In genomic region chr19:41029524-41030432, GRCh38 we compare ENCODE assay signal across 27 cellular contexts. TPM values are rescaled to one million over a fixed set of nuclear protein-coding genes. Genes with fewer than 3 reads are reported as not detected.
"Had no signal": no experiment of that assay in that cellular context is flagged by ENCODE, and none has a peak within 500 bp of the region (broad histone marks: within the 10 kb centered on the region; RNA-seq: fewer than 3 reads in every experiment).

No MANE protein-coding gene starts in this region.

- H3K4me3 ChIP-seq: ascending aorta, body of pancreas, Peyer's patch, SJSA1 had no signal

- H3K27ac ChIP-seq: ascending aorta, body of pancreas, Peyer's patch, RWPE1, SJSA1 had no signal

- H3K9me3 ChIP-seq: ascending aorta, body of pancreas, Peyer's patch, SJSA1 had no signal

- H3K36me3 ChIP-seq: ascending aorta, Peyer's patch, SJSA1 had no signal

- DNase-seq: activated CD4-positive, alpha-beta T cell treated with anti-CD3 and anti-CD28 coated beads, Interleukin-2, amount 10 ng/mL, durations not matched to agents 24 days and 14 days; activated CD4-positive, alpha-beta T cell treated with anti-CD3 and anti-CD28 coated beads, Interleukin-2, amount 50 U/mL, for 48 hours; activated CD4-positive, CD25-positive, alpha-beta regulatory T cell treated with anti-CD3 and anti-CD28 coated beads, Interleukin-2, amount 50 U/mL, for 72 hours; activated naive CD8-positive, alpha-beta T cell treated with anti-CD3 and anti-CD28 coated beads, Interleukin-2, amount 50 U/mL, for 24 hours; activated T-cell treated with anti-CD3 and anti-CD28 coated beads, Interleukin-2, amount 50 U/mL, for 72 hours; amniotic stem cell; body of pancreas; Kasumi-1; KBM-7; NCI-H1048; NCI-H1417; NCI-H2029 treated with DMSO at 0.1 percent for 48 hours; NCI-H345; NCI-H510A; NCI-H526 treated with DMSO at 0.1 percent for 48 hours; Peyer's patch; Right ventricle myocardium superior had no signal

- H3K4me1 ChIP-seq: ascending aorta, body of pancreas, Peyer's patch, SJSA1 had no signal

- H3K9me3 Mint-ChIP-seq: activated naive CD8-positive, alpha-beta T cell treated with anti-CD3 and anti-CD28 coated beads, Interleukin-2, amount 50 U/mL, for 24 hours had no signal

- H3K27ac Mint-ChIP-seq: activated CD4-positive, alpha-beta T cell treated with anti-CD3 and anti-CD28 coated beads, Interleukin-2, amount 10 ng/mL, durations not matched to agents 24 days and 14 days; activated naive CD4-positive, alpha-beta T cell treated with anti-CD3 and anti-CD28 coated beads, Interleukin-2, amount 50 U/mL, for 72 hours; activated naive CD8-positive, alpha-beta T cell treated with anti-CD3 and anti-CD28 coated beads, Interleukin-2, amount 50 U/mL, for 24 hours; activated T-cell treated with anti-CD3 and anti-CD28 coated beads, Interleukin-2, amount 50 U/mL, for 72 hours; T-helper 1 cell treated with Interleukin-12 subunit alpha and Interleukin-12 subunit beta and Interleukin-4 antibody, amounts not matched to agents 30 μg/mL and 1 μg/mL, for 36 hours; WTC11 had no signal

- H3K4me3 Mint-ChIP-seq: activated CD4-positive, alpha-beta T cell treated with anti-CD3 and anti-CD28 coated beads, Interleukin-2, amount 10 ng/mL, durations not matched to agents 24 days and 14 days; activated naive CD8-positive, alpha-beta T cell treated with anti-CD3 and anti-CD28 coated beads, Interleukin-2, amount 50 U/mL, for 24 hours; activated T-cell treated with anti-CD3 and anti-CD28 coated beads, Interleukin-2, amount 50 U/mL, for 72 hours; T-helper 1 cell treated with Interleukin-12 subunit alpha and Interleukin-12 subunit beta and Interleukin-4 antibody, amounts not matched to agents 30 μg/mL and 1 μg/mL, for 36 hours; WTC11 had no signal

- ATAC-seq: activated naive CD4-positive, alpha-beta T cell treated with anti-CD3 and anti-CD28 coated beads, Interleukin-2, amount 50 U/mL, for 72 hours; activated naive CD8-positive, alpha-beta T cell treated with anti-CD3 and anti-CD28 coated beads, Interleukin-2, amount 50 U/mL, for 24 hours; activated T-cell treated with anti-CD3 and anti-CD28 coated beads, Interleukin-2, amount 50 U/mL, for 72 hours; body of pancreas; SK-N-SH treated with all-trans-retinoic acid at 6 μM for 48 hours had no signal

RNA-seq across cellular contexts. Expression of gene CYP2B6, which starts 38.7 kb away (rescaled TPM):
- total RNA-seq: activated CD4-positive, alpha-beta T cell treated with anti-CD3 and anti-CD28 coated beads, Interleukin-2, amount 10 ng/mL, durations not matched to agents 24 days and 14 days; activated CD8-positive, alpha-beta memory T cell treated with anti-CD3 and anti-CD28 coated beads for 36 hours; activated naive CD4-positive, alpha-beta T cell treated with anti-CD3 and anti-CD28 coated beads, Interleukin-2, amount 50 U/mL, for 72 hours; activated T-cell treated with anti-CD3 and anti-CD28 coated beads, Interleukin-2, amount 50 U/mL, for 72 hours; ascending aorta; body of pancreas; bronchial epithelial cell; M059J; SJSA1 had no signal

RNA-seq across cellular contexts. Expression of gene CYP2A13, which starts 58.5 kb away (rescaled TPM):
- total RNA-seq: activated CD4-positive, alpha-beta T cell treated with anti-CD3 and anti-CD28 coated beads, Interleukin-2, amount 10 ng/mL, durations not matched to agents 24 days and 14 days; activated CD8-positive, alpha-beta memory T cell treated with anti-CD3 and anti-CD28 coated beads for 36 hours; activated naive CD4-positive, alpha-beta T cell treated with anti-CD3 and anti-CD28 coated beads, Interleukin-2, amount 50 U/mL, for 72 hours; activated T-cell treated with anti-CD3 and anti-CD28 coated beads, Interleukin-2, amount 50 U/mL, for 72 hours; ascending aorta; body of pancreas; bronchial epithelial cell; M059J; Peyer's patch; Right ventricle myocardium superior; SJSA1 had no signal
